14 cellular contexts compared by ENCODE assay signal in genomic region chr4:53899544-53900274, GRCh38.
DNase-seq lines count a peak whose midpoint lies in the region; ATAC-seq and TF ChIP-seq lines count a peak whose summit lies in the region.
"Had no signal": no experiment of that assay in that cellular context is flagged by ENCODE, and none has a peak within 500 bp of the region (broad histone marks: within the 10 kb centered on the region; RNA-seq: fewer than 3 reads in every experiment).

No MANE protein-coding gene starts in this region.

- POLR2A ChIA-PET in BJ (lab: Charles Lee), result no interaction called here

- H3K36me3 ChIP-seq in BJ (ENCODE audit: control insufficient read depth, insufficient read depth, low read length) (no peaks in the 10 kb centered on the region), skeletal muscle satellite cell (ENCODE audit: insufficient read depth, low read length) (no peaks in the 10 kb centered on the region)
- H3K36me3 ChIP-seq: colonic mucosa had no signal

- no peak overlapping the region for H3K4me3 ChIP-seq in BJ (ENCODE audit: low read depth, low read length)
- no peak overlapping the region for H3K4me3 ChIP-seq in astrocyte of the spinal cord (ENCODE audit: low read depth, low read length)
- H3K4me3 ChIP-seq in right cardiac atrium (ENCODE audit: low read length), result no peak overlapping the region
- H3K4me3 ChIP-seq in skeletal muscle satellite cell (ENCODE audit: low read length), result no peak overlapping the region
- H3K4me3 ChIP-seq: colonic mucosa had no signal

- H3K27me3 ChIP-seq in BJ (ENCODE audit: control insufficient read depth, insufficient read depth, low read length) (no peaks in the 10 kb centered on the region), right cardiac atrium (ENCODE audit: control insufficient read depth, insufficient read depth) (no peaks in the 10 kb centered on the region), skeletal muscle satellite cell (ENCODE audit: control insufficient read depth, insufficient read depth, low read length) (no peaks in the 10 kb centered on the region)
- H3K27me3 ChIP-seq: colonic mucosa had no signal

- H3K4me2 ChIP-seq in skeletal muscle satellite cell (ENCODE audit: low read length), result peak overlapping the region; percentile 55

- peak overlapping the region; percentile 14 for H3K9ac ChIP-seq in skeletal muscle satellite cell (ENCODE audit: low read depth, low read length)

- WGBS in right cardiac atrium, result 26% methylated on average over 9 of the region's 9 CpGs

- peak; percentile 64 for DNase-seq in BJ (ENCODE audit: low read depth)
- peak; percentile 67 for DNase-seq in astrocyte of the spinal cord (ENCODE audit: low read depth, low spot score)
- DNase-seq in right cardiac atrium, result peak in 2 of 3 donors; percentile 52 to 55
- no peak for DNase-seq in SKM-1 treated with dmso at 0.1 percent for 144 hours (lab: John Stamatoyannopoulos, UW; ENCODE audit: unreplicated experiment)
- DNase-seq in GDM1 (lab: John Stamatoyannopoulos, UW), result no peak
- no peak for DNase-seq in SHP77 treated with DMSO at 0.1 percent for 48 hours (lab: John Stamatoyannopoulos, UW)
- no peak for DNase-seq in NCI-H1048 (lab: John Stamatoyannopoulos, UW)
- DNase-seq: activated naive CD4-positive, alpha-beta T cell treated with anti-CD3 and anti-CD28 coated beads, Interleukin-2, amount 10 ng/mL, durations not matched to agents 7 days and 5 days; colonic mucosa; EL; NCI-H146; NCI-H69; nucleus accumbens had no signal

- H3K4me1 ChIP-seq in right cardiac atrium (ENCODE audit: control insufficient read depth, insufficient read depth, low read length) (peaks cover 1% of the 10 kb centered on the region), skeletal muscle satellite cell (ENCODE audit: control insufficient read depth, insufficient read depth, low read length) (peaks cover 17% of the 10 kb centered on the region)
- H3K4me1 ChIP-seq: colonic mucosa had no signal

- CTCF ChIA-PET in BJ (lab: Yijun Ruan, JAX), result interaction anchor here (0.9 to 1.5 kb wide), 5 partner anchors 9 to 402 kb away, joined by 3 to 5 read pairs (median 3); no protein-coding TSS in a partner anchor

- peak overlapping the region; percentile 27 for H3K27ac ChIP-seq in right cardiac atrium (ENCODE audit: low read length)
- H3K27ac ChIP-seq: colonic mucosa had no signal

- peak; percentile 74 to 81 for ATAC-seq in right cardiac atrium

- in situ Hi-C loops in astrocyte of the spinal cord (cut with HindIII; ENCODE audit: low sequenced_read_pairs), result loop anchor here (25.0 kb wide), 1 partner anchor 412 kb away; no protein-coding TSS in a partner anchor

- no peak for TF ChIP-seq CTCF in BJ (IDR thresholded peaks at IDR 0.05; ENCODE audit: insufficient read depth, low read depth, low read length)
- TF ChIP-seq CTCF in astrocyte of the spinal cord (IDR thresholded peaks at IDR 0.05; ENCODE audit: low read depth, low read length), result no peak

- H3K9me3 ChIP-seq in right cardiac atrium (ENCODE audit: control insufficient read depth, low read length) (no peaks in the 10 kb centered on the region), skeletal muscle satellite cell (replicated peaks; ENCODE audit: low read length) (no peaks in the 10 kb centered on the region)
- H3K9me3 ChIP-seq: colonic mucosa had no signal

- intact Hi-C loops in right cardiac atrium (cut with DNase I), result loop anchor here in 2 of 4 donors (10.0 kb wide), 3 partner anchors 195 to 405 kb away; partner anchors contain the start of gene PDGFRA (in 1 of the 2)

Comparison
In these comparisons a context has a peak if more than half of its experiments do, and no peak if none do; other contexts are left out.
1. DNase-seq: peak in BJ (single experiment), astrocyte of the spinal cord (single experiment) and right cardiac atrium (2 of 3); none in SKM-1 treated with dmso at 0.1 percent for 144 hours (single experiment), GDM1 (single experiment), SHP77 treated with DMSO at 0.1 percent for 48 hours (single experiment) and NCI-H1048 (single experiment).